Comparison of ENCODE assay signal across 1 cellular context in the genomic region with DNA sequence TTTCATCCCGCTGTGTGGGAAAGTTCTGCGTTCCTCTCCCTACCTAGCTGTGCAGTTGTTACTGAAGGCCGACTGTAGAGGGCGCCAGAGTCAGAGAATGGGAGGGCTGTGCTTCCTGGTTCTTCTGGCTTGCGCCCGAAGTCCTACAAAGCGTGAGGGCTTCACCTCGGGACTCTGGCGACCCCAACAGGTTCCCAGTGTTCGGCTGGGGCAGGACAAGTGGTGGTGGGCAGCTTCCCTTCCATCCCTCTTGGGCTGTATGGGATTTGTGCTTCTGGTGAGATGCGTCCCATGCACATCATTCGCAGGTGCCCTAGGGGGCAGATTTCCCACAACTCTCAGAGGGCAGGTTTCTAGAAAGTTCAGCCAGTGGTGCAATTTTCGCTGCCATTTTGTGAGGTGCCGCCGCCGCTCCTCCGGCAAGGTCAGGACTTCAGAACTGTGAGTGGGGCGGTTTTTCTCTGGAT.
TF ChIP-seq lines count a peak whose summit lies in the region.

No MANE protein-coding gene starts in this region.

TF ChIP-seq in K562, 482 proteins besides CTCF, POLR2A, EP300 and RAD21 (continued from another document):
- TF ChIP-seq CREB3L1 (IDR thresholded peaks at IDR 0.05; ENCODE audit: borderline replicate concordance, low read depth) (no peak), DEAF1 (CRISPR knock-in tag; IDR thresholded peaks at IDR 0.05) (peak; percentile 20; the same call in 1 of the 2 replicates), ARNT (IDR thresholded peaks at IDR 0.05) (0 out of 4 replicates have a peak, but pooled peaks of 1 of the 2 experiments have one; percentile 55), JUND (IDR thresholded peaks at IDR 0.05; ENCODE audit: borderline replicate concordance, low read depth, low read length) (no peak), JUND (tag; IDR thresholded peaks at IDR 0.05; ENCODE audit: borderline replicate concordance, low read depth, low read length) (no peak), ELF1 (tag; IDR thresholded peaks at IDR 0.05) (peak; percentile 83), STAG1 (CRISPR knock-in tag; IDR thresholded peaks at IDR 0.05; ENCODE audit: borderline replicate concordance) (peak; percentile 40; the same call in 1 of the 2 replicates), ELF4 (CRISPR knock-in tag; IDR thresholded peaks at IDR 0.05) (0 out of 2 replicates have a peak, but pooled peaks have one; percentile 20), L3MBTL2 (IDR thresholded peaks at IDR 0.05) (peak; percentile 44; the same call in 1 of the 2 replicates), YY1 (IDR thresholded peaks at IDR 0.05; ENCODE audit: borderline replicate concordance in 1 of 3, control insufficient read depth in 1 of 3, extremely low read depth in 1 of 3, insufficient read depth in 3 of 3, insufficient read length in 1 of 3, insufficient replicate concordance in 2 of 3, low read depth in 1 of 3, low read length in 2 of 3) (peak in 2 of 3 experiments; percentile 46 to 83), ESRRA (IDR thresholded peaks at IDR 0.05; ENCODE audit: borderline replicate concordance, low read depth) (peak; percentile 53; the same call in 1 of the 2 replicates), CREB1 (IDR thresholded peaks at IDR 0.05) (no peak), CREB1 (CRISPR knock-in tag; IDR thresholded peaks at IDR 0.05) (no peak), HDAC2 (IDR thresholded peaks at IDR 0.05) (0 out of 2 replicates have a peak, but pooled peaks have one; percentile 54), KLF16 (IDR thresholded peaks at IDR 0.05) (0 out of 2 replicates have a peak, but pooled peaks have one; percentile 7), JUN (IDR thresholded peaks at IDR 0.05; ENCODE audit: borderline replicate concordance, low read depth, low read length) (no peak), JUN (CRISPR knock-in tag; IDR thresholded peaks at IDR 0.05; ENCODE audit: borderline replicate concordance) (no peak), MYC (IDR thresholded peaks at IDR 0.05; ENCODE audit: low read depth, low read length) (peak; percentile 59), MYC (CRISPR knock-in tag; IDR thresholded peaks at IDR 0.05; ENCODE audit: borderline replicate concordance, low read depth) (no peak), HDAC1 (IDR thresholded peaks at IDR 0.05) (0 out of 4 replicates have a peak, but pooled peaks of 1 of the 2 experiments have one; percentile 11), TEAD4 (IDR thresholded peaks at IDR 0.05; ENCODE audit: low read length) (peak; percentile 15; the same call in 1 of the 2 replicates), TEAD4 (CRISPR knock-in tag; IDR thresholded peaks at IDR 0.05; ENCODE audit: borderline replicate concordance) (no peak), ZNF253 (CRISPR knock-in tag; conservative IDR thresholded peaks at IDR 0.05) (no peak), XRCC5 (IDR thresholded peaks at IDR 0.05; ENCODE audit: low read depth, low read length) (peak; percentile 55), CBFA2T3 (IDR thresholded peaks at IDR 0.05) (no peak), E4F1 (CRISPR knock-in tag; IDR thresholded peaks at IDR 0.05; ENCODE audit: borderline replicate concordance) (no peak), KDM1A (IDR thresholded peaks at IDR 0.05) (0 out of 4 replicates have a peak, but pooled peaks of 1 of the 2 experiments have one; percentile 26), EP400 (IDR thresholded peaks at IDR 0.05) (peak; percentile 27; the same call in 1 of the 2 replicates), RBFOX2 (IDR thresholded peaks at IDR 0.05; ENCODE audit: low read depth, low read length) (peak; percentile 68)
- TF ChIP-seq, protein P1, sequence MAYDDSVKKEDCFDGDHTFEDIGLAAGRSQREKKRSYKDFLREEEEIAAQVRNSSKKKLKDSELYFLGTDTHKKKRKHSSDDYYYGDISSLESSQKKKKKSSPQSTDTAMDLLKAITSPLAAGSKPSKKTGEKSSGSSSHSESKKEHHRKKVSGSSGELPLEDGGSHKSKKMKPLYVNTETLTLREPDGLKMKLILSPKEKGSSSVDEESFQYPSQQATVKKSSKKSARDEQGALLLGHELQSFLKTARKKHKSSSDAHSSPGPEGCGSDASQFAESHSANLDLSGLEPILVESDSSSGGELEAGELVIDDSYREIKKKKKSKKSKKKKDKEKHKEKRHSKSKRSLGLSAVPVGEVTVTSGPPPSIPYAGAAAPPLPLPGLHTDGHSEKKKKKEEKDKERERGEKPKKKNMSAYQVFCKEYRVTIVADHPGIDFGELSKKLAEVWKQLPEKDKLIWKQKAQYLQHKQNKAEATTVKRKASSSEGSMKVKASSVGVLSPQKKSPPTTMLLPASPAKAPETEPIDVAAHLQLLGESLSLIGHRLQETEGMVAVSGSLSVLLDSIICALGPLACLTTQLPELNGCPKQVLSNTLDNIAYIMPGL (CRISPR knock-in tag; IDR thresholded peaks at IDR 0.05), result peak; percentile 53; the same call in 1 of the 2 replicates
- TF ChIP-seq, protein P2, sequence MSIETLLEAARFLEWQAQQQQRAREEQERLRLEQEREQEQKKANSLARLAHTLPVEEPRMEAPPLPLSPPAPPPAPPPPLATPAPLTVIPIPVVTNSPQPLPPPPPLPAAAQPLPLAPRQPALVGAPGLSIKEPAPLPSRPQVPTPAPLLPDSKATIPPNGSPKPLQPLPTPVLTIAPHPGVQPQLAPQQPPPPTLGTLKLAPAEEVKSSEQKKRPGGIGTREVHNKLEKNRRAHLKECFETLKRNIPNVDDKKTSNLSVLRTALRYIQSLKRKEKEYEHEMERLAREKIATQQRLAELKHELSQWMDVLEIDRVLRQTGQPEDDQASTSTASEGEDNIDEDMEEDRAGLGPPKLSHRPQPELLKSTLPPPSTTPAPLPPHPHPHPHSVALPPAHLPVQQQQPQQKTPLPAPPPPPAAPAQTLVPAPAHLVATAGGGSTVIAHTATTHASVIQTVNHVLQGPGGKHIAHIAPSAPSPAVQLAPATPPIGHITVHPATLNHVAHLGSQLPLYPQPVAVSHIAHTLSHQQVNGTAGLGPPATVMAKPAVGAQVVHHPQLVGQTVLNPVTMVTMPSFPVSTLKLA (conservative IDR thresholded peaks at IDR 0.05), result 0 out of 4 replicates have a peak, but pooled peaks of 1 of the 2 experiments have one; percentile 18
- TF ChIP-seq, protein P3, sequence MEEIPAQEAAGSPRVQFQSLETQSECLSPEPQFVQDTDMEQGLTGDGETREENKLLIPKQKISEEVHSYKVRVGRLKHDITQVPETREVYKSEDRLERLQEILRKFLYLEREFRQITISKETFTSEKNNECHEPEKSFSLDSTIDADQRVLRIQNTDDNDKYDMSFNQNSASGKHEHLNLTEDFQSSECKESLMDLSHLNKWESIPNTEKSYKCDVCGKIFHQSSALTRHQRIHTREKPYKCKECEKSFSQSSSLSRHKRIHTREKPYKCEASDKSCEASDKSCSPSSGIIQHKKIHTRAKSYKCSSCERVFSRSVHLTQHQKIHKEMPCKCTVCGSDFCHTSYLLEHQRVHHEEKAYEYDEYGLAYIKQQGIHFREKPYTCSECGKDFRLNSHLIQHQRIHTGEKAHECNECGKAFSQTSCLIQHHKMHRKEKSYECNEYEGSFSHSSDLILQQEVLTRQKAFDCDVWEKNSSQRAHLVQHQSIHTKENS (CRISPR knock-in tag; IDR thresholded peaks at IDR 0.05), result no peak
- TF ChIP-seq, protein P4, sequence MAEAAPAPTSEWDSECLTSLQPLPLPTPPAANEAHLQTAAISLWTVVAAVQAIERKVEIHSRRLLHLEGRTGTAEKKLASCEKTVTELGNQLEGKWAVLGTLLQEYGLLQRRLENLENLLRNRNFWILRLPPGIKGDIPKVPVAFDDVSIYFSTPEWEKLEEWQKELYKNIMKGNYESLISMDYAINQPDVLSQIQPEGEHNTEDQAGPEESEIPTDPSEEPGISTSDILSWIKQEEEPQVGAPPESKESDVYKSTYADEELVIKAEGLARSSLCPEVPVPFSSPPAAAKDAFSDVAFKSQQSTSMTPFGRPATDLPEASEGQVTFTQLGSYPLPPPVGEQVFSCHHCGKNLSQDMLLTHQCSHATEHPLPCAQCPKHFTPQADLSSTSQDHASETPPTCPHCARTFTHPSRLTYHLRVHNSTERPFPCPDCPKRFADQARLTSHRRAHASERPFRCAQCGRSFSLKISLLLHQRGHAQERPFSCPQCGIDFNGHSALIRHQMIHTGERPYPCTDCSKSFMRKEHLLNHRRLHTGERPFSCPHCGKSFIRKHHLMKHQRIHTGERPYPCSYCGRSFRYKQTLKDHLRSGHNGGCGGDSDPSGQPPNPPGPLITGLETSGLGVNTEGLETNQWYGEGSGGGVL (CRISPR knock-in tag; IDR thresholded peaks at IDR 0.05), result no peak
- TF ChIP-seq, protein P5, sequence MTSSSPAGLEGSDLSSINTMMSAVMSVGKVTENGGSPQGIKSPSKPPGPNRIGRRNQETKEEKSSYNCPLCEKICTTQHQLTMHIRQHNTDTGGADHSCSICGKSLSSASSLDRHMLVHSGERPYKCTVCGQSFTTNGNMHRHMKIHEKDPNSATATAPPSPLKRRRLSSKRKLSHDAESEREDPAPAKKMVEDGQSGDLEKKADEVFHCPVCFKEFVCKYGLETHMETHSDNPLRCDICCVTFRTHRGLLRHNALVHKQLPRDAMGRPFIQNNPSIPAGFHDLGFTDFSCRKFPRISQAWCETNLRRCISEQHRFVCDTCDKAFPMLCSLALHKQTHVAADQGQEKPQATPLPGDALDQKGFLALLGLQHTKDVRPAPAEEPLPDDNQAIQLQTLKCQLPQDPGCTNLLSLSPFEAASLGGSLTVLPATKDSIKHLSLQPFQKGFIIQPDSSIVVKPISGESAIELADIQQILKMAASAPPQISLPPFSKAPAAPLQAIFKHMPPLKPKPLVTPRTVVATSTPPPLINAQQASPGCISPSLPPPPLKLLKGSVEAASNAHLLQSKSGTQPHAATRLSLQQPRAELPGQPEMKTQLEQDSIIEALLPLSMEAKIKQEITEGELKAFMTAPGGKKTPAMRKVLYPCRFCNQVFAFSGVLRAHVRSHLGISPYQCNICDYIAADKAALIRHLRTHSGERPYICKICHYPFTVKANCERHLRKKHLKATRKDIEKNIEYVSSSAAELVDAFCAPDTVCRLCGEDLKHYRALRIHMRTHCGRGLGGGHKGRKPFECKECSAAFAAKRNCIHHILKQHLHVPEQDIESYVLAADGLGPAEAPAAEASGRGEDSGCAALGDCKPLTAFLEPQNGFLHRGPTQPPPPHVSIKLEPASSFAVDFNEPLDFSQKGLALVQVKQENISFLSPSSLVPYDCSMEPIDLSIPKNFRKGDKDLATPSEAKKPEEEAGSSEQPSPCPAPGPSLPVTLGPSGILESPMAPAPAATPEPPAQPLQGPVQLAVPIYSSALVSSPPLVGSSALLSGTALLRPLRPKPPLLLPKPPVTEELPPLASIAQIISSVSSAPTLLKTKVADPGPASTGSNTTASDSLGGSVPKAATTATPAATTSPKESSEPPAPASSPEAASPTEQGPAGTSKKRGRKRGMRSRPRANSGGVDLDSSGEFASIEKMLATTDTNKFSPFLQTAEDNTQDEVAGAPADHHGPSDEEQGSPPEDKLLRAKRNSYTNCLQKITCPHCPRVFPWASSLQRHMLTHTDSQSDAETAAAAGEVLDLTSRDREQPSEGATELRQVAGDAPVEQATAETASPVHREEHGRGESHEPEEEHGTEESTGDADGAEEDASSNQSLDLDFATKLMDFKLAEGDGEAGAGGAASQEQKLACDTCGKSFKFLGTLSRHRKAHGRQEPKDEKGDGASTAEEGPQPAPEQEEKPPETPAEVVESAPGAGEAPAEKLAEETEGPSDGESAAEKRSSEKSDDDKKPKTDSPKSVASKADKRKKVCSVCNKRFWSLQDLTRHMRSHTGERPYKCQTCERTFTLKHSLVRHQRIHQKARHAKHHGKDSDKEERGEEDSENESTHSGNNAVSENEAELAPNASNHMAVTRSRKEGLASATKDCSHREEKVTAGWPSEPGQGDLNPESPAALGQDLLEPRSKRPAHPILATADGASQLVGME (CRISPR knock-in tag; IDR thresholded peaks at IDR 0.05), result no peak
